Comparison of ENCODE assay signal across 9 cellular contexts in the genomic region with DNA sequence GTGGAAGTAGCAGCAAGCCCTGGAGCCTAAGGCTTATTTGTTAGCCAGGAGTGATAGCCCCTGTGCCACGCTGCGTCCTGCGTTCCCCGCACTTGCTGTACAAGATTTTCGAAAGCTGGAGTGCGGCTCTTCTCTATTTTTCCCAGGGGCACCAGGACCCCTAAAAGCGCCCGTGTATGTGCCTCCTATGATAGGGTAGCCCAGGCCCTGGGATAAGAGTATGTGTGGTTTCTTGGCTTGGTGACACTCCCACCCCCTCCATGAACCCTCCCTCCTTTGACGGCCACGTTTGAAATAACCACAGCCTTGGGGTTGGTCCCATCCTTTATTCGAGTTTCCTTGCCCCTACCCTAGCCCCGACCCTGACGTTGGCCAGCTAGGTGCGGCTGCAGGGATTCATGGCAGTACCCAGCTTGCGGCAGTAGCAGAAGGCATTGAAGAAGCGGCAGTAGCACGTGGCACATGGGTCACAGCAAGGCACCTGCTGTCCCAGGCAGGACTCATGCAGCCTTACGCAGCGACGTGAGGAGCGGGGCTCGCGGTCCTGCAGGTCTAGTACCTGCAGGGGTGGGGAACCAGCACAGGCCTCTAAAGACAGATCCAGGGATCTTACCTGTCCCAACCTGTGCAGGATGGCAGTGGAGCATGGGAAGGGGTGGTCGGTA. TPM values are rescaled to one million over a fixed set of nuclear protein-coding genes. Genes with fewer than 3 reads are reported as not detected.
A peak's percentile ranks its signal among the peaks of the same experiment; 100 is the strongest.
DNase-seq lines count a peak whose midpoint lies in the region; ATAC-seq and TF ChIP-seq lines count a peak whose summit lies in the region.
"Had no signal": no experiment of that assay in that cellular context is flagged by ENCODE, and none has a peak within 500 bp of the region (broad histone marks: within the 10 kb centered on the region; RNA-seq: fewer than 3 reads in every experiment).

No MANE protein-coding gene starts in this region.

- H3K36me3 Mint-ChIP-seq in Caco-2 (ENCODE audit: insufficient read depth, unreplicated experiment) (peaks cover 22% of the 10 kb centered on the region), T-cell (peaks cover 9% of the 10 kb centered on the region)

- H3K4me3 ChIP-seq in Caco-2 (ENCODE audit: low read depth, low read length) = peak overlapping the region; percentile 43
- peak overlapping the region; percentile 85 to 97 (median 90) for H3K4me3 ChIP-seq in esophagus muscularis mucosa
- H3K4me3 ChIP-seq in prostate gland = peak overlapping the region; percentile 88 to 90

- peaks cover 19% of the 10 kb centered on the region for H3K4me1 Mint-ChIP-seq in Caco-2 (ENCODE audit: low read depth, unreplicated experiment)
- H3K4me1 Mint-ChIP-seq in T-cell = peaks cover 38 to 57% (median 50%) of the 10 kb centered on the region in 3 donors

- 71% methylated on average over 16 of the region's 24 CpGs for WGBS in esophagus muscularis mucosa
- 49% methylated on average over 23 of the region's 24 CpGs for WGBS in prostate gland

- H3K9me3 Mint-ChIP-seq in Caco-2 (ENCODE audit: unreplicated experiment) (no peaks in the 10 kb centered on the region), T-cell (no peaks in the 10 kb centered on the region)

- no peak for TF ChIP-seq CTCF in Caco-2 (IDR thresholded peaks at IDR 0.05; ENCODE audit: insufficient read depth in 1 of 2, low read depth in 1 of 2, low read length in 1 of 2, severe bottlenecking in 1 of 2, unreplicated experiment in 1 of 2)
- TF ChIP-seq CTCF in esophagus muscularis mucosa (IDR thresholded peaks at IDR 0.05) = no peak
- no peak for TF ChIP-seq CTCF in prostate gland (IDR thresholded peaks at IDR 0.05)

- peak overlapping the region; percentile 98 for H3K4me3 Mint-ChIP-seq in Caco-2 (ENCODE audit: unreplicated experiment)
- H3K4me3 Mint-ChIP-seq in T-cell = peak overlapping the region; percentile 93 to 97 (median 95)

- H3K27me3 ChIP-seq in Caco-2 (replicated peaks; ENCODE audit: control insufficient read depth, insufficient read depth, low read length) = no peaks in the 10 kb centered on the region
- no peaks in the 10 kb centered on the region for H3K27me3 ChIP-seq in esophagus muscularis mucosa
- H3K27me3 ChIP-seq in prostate gland (replicated peaks; ENCODE audit: insufficient read depth) = no peaks in the 10 kb centered on the region

- TF ChIP-seq POLR2A in esophagus muscularis mucosa (IDR thresholded peaks at IDR 0.05; ENCODE audit: low read depth) (no peak), prostate gland (IDR thresholded peaks at IDR 0.05) (no peak)

- POLR2A ChIA-PET in Caco-2 (lab: Charles Lee) = no interaction called here
- POLR2A ChIA-PET in T-cell (lab: Charles Lee) = interaction anchor here (0.5 to 1.4 kb wide), 2 partner anchors 32 to 183 kb away, joined by 3 to 5 read pairs; no protein-coding TSS in a partner anchor

- H3K27ac Mint-ChIP-seq in Caco-2 (ENCODE audit: unreplicated experiment) (peak overlapping the region; percentile 94), T-cell (peak overlapping the region; percentile 92 to 99)

- H3K27ac ChIP-seq in esophagus muscularis mucosa (replicated peaks in 1 of 4) (peak overlapping the region; percentile 92 to 97 (median 95)), prostate gland (peak overlapping the region; percentile 74 to 90)

- ATAC-seq in T-cell (replicated peaks in 1 of 4) = no peak
- no peak for ATAC-seq in GM21528 (IDR thresholded peaks at IDR 0.05; ENCODE audit: low FRiP score, unreplicated experiment)
- ATAC-seq in HG02642 (IDR thresholded peaks at IDR 0.05; ENCODE audit: poor library complexity, unreplicated experiment) = no peak
- no peak for ATAC-seq in GM19395 (IDR thresholded peaks at IDR 0.05; ENCODE audit: unreplicated experiment)

- CTCF ChIA-PET in Caco-2 (lab: Charles Lee) = interaction anchor here (1.7 to 3.1 kb wide), 2 partner anchors 32 to 222 kb away, joined by 9 to 49 read pairs; no protein-coding TSS in a partner anchor
- CTCF ChIA-PET in T-cell (lab: Charles Lee) = interaction anchor here in 1 of 2 donors (1.0 to 3.0 kb wide), 4 partner anchors 34 to 82 kb away, joined by 3 to 27 read pairs (median 4); no protein-coding TSS in a partner anchor

- H3K36me3 ChIP-seq in Caco-2 (ENCODE audit: control insufficient read depth, insufficient read depth, low read length) (no peaks in the 10 kb centered on the region; the same call in 1 of the 2 replicates), esophagus muscularis mucosa (peaks cover 0 to 17% (median 16%) of the 10 kb centered on the region in 4 donors), prostate gland (no peaks in the 10 kb centered on the region)

- BruUV-seq in Caco-2 (replicated peaks; lab: Mats Ljungman, UMichigan) = no TSS peak

- H3K4me1 ChIP-seq in Caco-2 (peaks cover 15% of the 10 kb centered on the region), esophagus muscularis mucosa (peaks cover 32 to 58% (median 51%) of the 10 kb centered on the region in 4 donors), prostate gland (replicated peaks) (peaks cover 7% of the 10 kb centered on the region)

- H3K9me3 ChIP-seq in Caco-2 (no peaks in the 10 kb centered on the region), esophagus muscularis mucosa (no peaks in the 10 kb centered on the region), prostate gland (no peaks in the 10 kb centered on the region)

- H3K27me3 Mint-ChIP-seq in Caco-2 (ENCODE audit: insufficient read depth, unreplicated experiment) = no peaks in the 10 kb centered on the region
- H3K27me3 Mint-ChIP-seq in T-cell = no peaks in the 10 kb centered on the region

- DNase-seq in Caco-2 (no peak), T-cell (peak in 1 of 34 experiments; percentile 6), esophagus muscularis mucosa (ENCODE audit: extremely low spot score) (no peak), prostate gland (ENCODE audit: low spot score) (no peak), NCI-H446 treated with DMSO at 0.1 percent for 48 hours (lab: John Stamatoyannopoulos, UW) (no peak)

- TF ChIP-seq EP300 in esophagus muscularis mucosa (IDR thresholded peaks at IDR 0.05) = no peak

- intact Hi-C loops in Caco-2 (cut with micrococcal nuclease; ENCODE audit: unreplicated experiment) = loop anchor here (5.0 kb wide), 1 partner anchor 50 kb away; a partner anchor contains a TSS
- intact Hi-C loops in esophagus muscularis mucosa (cut with DNase I) = loop anchor here (5.0 kb wide), 1 partner anchor 35 kb away; no protein-coding TSS in a partner anchor
- intact Hi-C loops in prostate gland (cut with DNase I) = loop anchor here (5.0 kb wide), 1 partner anchor 45 kb away; a partner anchor contains a TSS

RNA-seq across cellular contexts. Expression of a gene that starts 1.0 kb away (rescaled TPM):
- total RNA-seq in Caco-2 (2022) = not detected in 2 replicates
- not detected for total RNA-seq in T-cell
- total RNA-seq in esophagus muscularis mucosa = not detected
- total RNA-seq in prostate gland = 1 to 10 TPM in 1 of 2 donors, not detected in 1; 1.5 TPM
- total RNA-seq: SK-MEL-5 had no signal

RNA-seq across cellular contexts. Expression of a gene that starts 1.4 kb away (rescaled TPM):
- 107 and 110 TPM in 2 replicates for total RNA-seq in Caco-2 (2022)
- total RNA-seq in T-cell = 10 to 100 TPM; 41.5 to 49.6 (median 45.8) TPM
- 100 to 1,000 TPM; 103 to 131 (median 119) TPM for total RNA-seq in esophagus muscularis mucosa
- total RNA-seq in prostate gland = 100 to 1,000 TPM in 1 of 2 donors, 10 to 100 TPM in 1; 98.3 to 138 TPM

RNA-seq across cellular contexts. Expression of a gene that starts 46.2 kb away (rescaled TPM):
- total RNA-seq in Caco-2 (2022) (87.9 and 90.4 TPM in 2 replicates), T-cell (10 to 100 TPM; 33.9 to 60.7 (median 52.4) TPM), esophagus muscularis mucosa (100 to 1,000 TPM in 1 of 4 donors, 10 to 100 TPM in 3; 63.1 to 108 (median 68.4) TPM), prostate gland (100 to 1,000 TPM in 1 of 2 donors, 10 to 100 TPM in 1; 32.5 to 121 TPM)

RNA-seq across cellular contexts. Expression of a gene that starts 51.5 kb away (rescaled TPM):
- total RNA-seq in Caco-2 (2022) (11.3 and 12.3 TPM in 2 replicates), T-cell (under 1 TPM in 3 of 5 donors, not detected in 2; 0.20 to 0.32 (median 0.29) TPM), esophagus muscularis mucosa (1 to 10 TPM in 2 of 4 donors, under 1 TPM in 1, not detected in 1; 0.42 to 2.2 (median 1.1) TPM), prostate gland (10 to 100 TPM; 11.4 to 35.6 TPM)
